7 cellular contexts compared by ENCODE assay signal in genomic region chr7:5528815-5529442, GRCh38. TPM values are rescaled to one million over a fixed set of nuclear protein-coding genes. Genes with fewer than 3 reads are reported as not detected.
DNase-seq lines count a peak whose midpoint lies in the region; TF ChIP-seq lines count a peak whose summit lies in the region.

No MANE protein-coding gene starts in this region.

- H3K36me3 ChIP-seq in HUES64 (ENCODE audit: insufficient read depth, low read length) (peaks cover 56% of the 10 kb centered on the region), subcutaneous abdominal adipose tissue (ENCODE audit: control insufficient read depth in 5 of 5, insufficient read depth in 5 of 5, low read length in 5 of 5) (peaks cover 0 to 52% (median 42%) of the 10 kb centered on the region in 5 donors)

- H3K9ac ChIP-seq in HUES64 (ENCODE audit: low read depth, low read length), result peak overlapping the region; percentile 99
- H3K9ac ChIP-seq in subcutaneous abdominal adipose tissue (ENCODE audit: low read length in 5 of 5), result peak overlapping the region; percentile 29 to 87 (median 81)

- H3K9me3 Mint-ChIP-seq in activated naive CD8-positive, alpha-beta T cell treated with anti-CD3 and anti-CD28 coated beads for 36 hours, result peaks cover 1% of the 10 kb centered on the region
- no peaks in the 10 kb centered on the region for H3K9me3 Mint-ChIP-seq in immature natural killer cell

- H3K27me3 ChIP-seq in HUES64 (ENCODE audit: insufficient read depth, low read length), result no peaks in the 10 kb centered on the region
- no peaks in the 10 kb centered on the region for H3K27me3 ChIP-seq in subcutaneous abdominal adipose tissue (ENCODE audit: control insufficient read depth in 5 of 5, insufficient read depth in 4 of 5, low read length in 5 of 5)

- H3K27me3 Mint-ChIP-seq in activated naive CD8-positive, alpha-beta T cell treated with anti-CD3 and anti-CD28 coated beads for 36 hours, result peaks cover 30% of the 10 kb centered on the region
- peaks cover 54 to 64% (median 61%) of the 10 kb centered on the region in 3 donors for H3K27me3 Mint-ChIP-seq in immature natural killer cell (ENCODE audit: low read depth in 3 of 3)

- H3K36me3 Mint-ChIP-seq in activated naive CD8-positive, alpha-beta T cell treated with anti-CD3 and anti-CD28 coated beads for 36 hours, result peaks cover 55% of the 10 kb centered on the region
- peaks cover 39 to 41% (median 40%) of the 10 kb centered on the region in 3 donors for H3K36me3 Mint-ChIP-seq in immature natural killer cell

- H3K4me3 ChIP-seq in HUES64 (ENCODE audit: low read length) (peak overlapping the region; percentile 82), subcutaneous abdominal adipose tissue (ENCODE audit: low read depth in 1 of 5, low read length in 5 of 5) (peak overlapping the region; percentile 65 to 97 (median 83))

- H3K9me3 ChIP-seq in HUES64 (ENCODE audit: insufficient read depth, low read depth, low read length) (no peaks in the 10 kb centered on the region), subcutaneous abdominal adipose tissue (ENCODE audit: control insufficient read depth in 5 of 5, low read length in 5 of 5) (no peaks in the 10 kb centered on the region)

- in situ Hi-C loops in KBM-7 (cut with MboI; ENCODE audit: low pct_unique_long_range_greater_than_20kb, low sequenced_read_pairs), result no loop called here

- H3K27ac Mint-ChIP-seq in activated naive CD8-positive, alpha-beta T cell treated with anti-CD3 and anti-CD28 coated beads for 36 hours, result peak overlapping the region; percentile 96
- peak overlapping the region; percentile 89 to 97 (median 96) for H3K27ac Mint-ChIP-seq in immature natural killer cell

- CTCF ChIA-PET in HEK293T (lab: Yijun Ruan, JAX), result interaction anchor here (0.6 kb wide), 1 partner anchor 31 kb away, joined by 3 read pairs; no protein-coding TSS in a partner anchor

- WGBS in HUES64, result 8% methylated on average over 21 of the region's 23 CpGs

- H3K4me1 Mint-ChIP-seq in activated naive CD8-positive, alpha-beta T cell treated with anti-CD3 and anti-CD28 coated beads for 36 hours, result peaks cover 52% of the 10 kb centered on the region
- peaks cover 64 to 69% of the 10 kb centered on the region in 2 donors for H3K4me1 Mint-ChIP-seq in immature natural killer cell

- peak overlapping the region; percentile 98 for H3K4me3 Mint-ChIP-seq in activated naive CD8-positive, alpha-beta T cell treated with anti-CD3 and anti-CD28 coated beads for 36 hours
- H3K4me3 Mint-ChIP-seq in immature natural killer cell, result peak overlapping the region; percentile 93 to 99 (median 98)

- POLR2A ChIA-PET in HEK293T (lab: Yijun Ruan, JAX), result no interaction called here

- H3K27ac ChIP-seq in HUES64 (ENCODE audit: low read depth, low read length) (peak overlapping the region; percentile 98), subcutaneous abdominal adipose tissue (ENCODE audit: low read depth, low read length) (peak overlapping the region; percentile 96)

- H3K4me1 ChIP-seq in HUES64 (ENCODE audit: insufficient read depth, low read length), result peaks cover 23% of the 10 kb centered on the region
- H3K4me1 ChIP-seq in subcutaneous abdominal adipose tissue (ENCODE audit: control insufficient read depth in 5 of 5, insufficient read depth in 5 of 5, low read length in 5 of 5), result peaks cover 12 to 62% (median 47%) of the 10 kb centered on the region in 5 donors

- DNase-seq in activated naive CD8-positive, alpha-beta T cell treated with anti-CD3 and anti-CD28 coated beads for 36 hours, result no peak
- DNase-seq in immature natural killer cell (peak in 1 of 3 donors; percentile 44), KBM-7 (no peak), NCI-H187 (lab: John Stamatoyannopoulos, UW) (no peak), HEK293T (ENCODE audit: extremely low spot score) (no peak)

TF ChIP-seq in HEK293T, 16 proteins besides CTCF, POLR2A, EP300 and RAD21:
- TF ChIP-seq ZNF384 (IDR thresholded peaks at IDR 0.05) (no peak), BHLHE40 (IDR thresholded peaks at IDR 0.05; ENCODE audit: borderline replicate concordance) (no peak), FOXK2 (IDR thresholded peaks at IDR 0.05) (no peak), SP1 (IDR thresholded peaks at IDR 0.05) (no peak), HDGF (IDR thresholded peaks at IDR 0.05; ENCODE audit: borderline replicate concordance) (no peak), PKNOX1 (IDR thresholded peaks at IDR 0.05) (no peak), NFRKB (IDR thresholded peaks at IDR 0.05) (no peak), L3MBTL2 (conservative IDR thresholded peaks at IDR 0.05) (no peak), ELF4 (IDR thresholded peaks at IDR 0.05) (no peak), CTBP1 (IDR thresholded peaks at IDR 0.05; ENCODE audit: borderline replicate concordance) (no peak), ARNT (IDR thresholded peaks at IDR 0.05) (no peak), TARDBP (IDR thresholded peaks at IDR 0.05) (no peak), FOXM1 (IDR thresholded peaks at IDR 0.05; ENCODE audit: borderline replicate concordance) (no peak), LEF1 (IDR thresholded peaks at IDR 0.05; ENCODE audit: borderline replicate concordance) (no peak)

RNA-seq across cellular contexts. Expression of gene ACTB, which starts 1.5 kb away (rescaled TPM):
- 3,735 TPM for polyA plus RNA-seq in HUES64 (2013, experiment 1 of 2)
- polyA plus RNA-seq in HUES64 (2013, experiment 2 of 2), result 3,664 TPM
- total RNA-seq in activated naive CD8-positive, alpha-beta T cell treated with anti-CD3 and anti-CD28 coated beads for 36 hours, result 1,000 to 10,000 TPM; 7,622 to 7,820 TPM
- polyA plus RNA-seq in immature natural killer cell, result over 10,000 TPM; 14,703 to 30,361 (median 21,806) TPM

RNA-seq across cellular contexts. Expression of gene FBXL18, which starts 15.3 kb away (rescaled TPM):
- polyA plus RNA-seq in HUES64 (2013, experiment 1 of 2), result 7.8 TPM
- polyA plus RNA-seq in HUES64 (2013, experiment 2 of 2), result 7.5 TPM
- 10 to 100 TPM; 10.2 to 10.7 TPM for total RNA-seq in activated naive CD8-positive, alpha-beta T cell treated with anti-CD3 and anti-CD28 coated beads for 36 hours
- polyA plus RNA-seq in immature natural killer cell, result 1 to 10 TPM in 1 of 3 donors, under 1 TPM in 1, not detected in 1; 0.18 to 2.3 TPM
